Comparison of ENCODE assay signal across 1 cellular context in genomic region chr11:66476841-66477251, GRCh38.
TF ChIP-seq lines count a peak whose summit lies in the region.

No MANE protein-coding gene starts in this region.

TF ChIP-seq in HepG2, 621 proteins besides CTCF, POLR2A, EP300 and RAD21:
- TF ChIP-seq MXD3 (CRISPR knock-in tag; IDR thresholded peaks at IDR 0.05) (no peak), DR1 (CRISPR knock-in tag; IDR thresholded peaks at IDR 0.05) (no peak), ARID5B (CRISPR knock-in tag; IDR thresholded peaks at IDR 0.05) (no peak), MTERF4 (CRISPR knock-in tag; IDR thresholded peaks at IDR 0.05) (no peak), SIN3A (IDR thresholded peaks at IDR 0.05; ENCODE audit: borderline replicate concordance, low read depth, low read length) (no peak), ZNF382 (CRISPR knock-in tag; IDR thresholded peaks at IDR 0.05; ENCODE audit: borderline replicate concordance) (no peak), ZNF207 (IDR thresholded peaks at IDR 0.05; ENCODE audit: borderline replicate concordance) (no peak), ZC3H13 (CRISPR knock-in tag; IDR thresholded peaks at IDR 0.05) (0 out of 2 replicates have a peak, but pooled peaks have one; percentile 17), AKNA (CRISPR knock-in tag; IDR thresholded peaks at IDR 0.05; ENCODE audit: borderline replicate concordance) (no peak), NONO (IDR thresholded peaks at IDR 0.05) (no peak), NONO (CRISPR knock-in tag; conservative IDR thresholded peaks at IDR 0.05) (0 out of 2 replicates have a peak, but pooled peaks have one; percentile 21), NCOR1 (IDR thresholded peaks at IDR 0.05; ENCODE audit: borderline replicate concordance, low read length) (no peak)
- TF ChIP-seq, protein P1, sequence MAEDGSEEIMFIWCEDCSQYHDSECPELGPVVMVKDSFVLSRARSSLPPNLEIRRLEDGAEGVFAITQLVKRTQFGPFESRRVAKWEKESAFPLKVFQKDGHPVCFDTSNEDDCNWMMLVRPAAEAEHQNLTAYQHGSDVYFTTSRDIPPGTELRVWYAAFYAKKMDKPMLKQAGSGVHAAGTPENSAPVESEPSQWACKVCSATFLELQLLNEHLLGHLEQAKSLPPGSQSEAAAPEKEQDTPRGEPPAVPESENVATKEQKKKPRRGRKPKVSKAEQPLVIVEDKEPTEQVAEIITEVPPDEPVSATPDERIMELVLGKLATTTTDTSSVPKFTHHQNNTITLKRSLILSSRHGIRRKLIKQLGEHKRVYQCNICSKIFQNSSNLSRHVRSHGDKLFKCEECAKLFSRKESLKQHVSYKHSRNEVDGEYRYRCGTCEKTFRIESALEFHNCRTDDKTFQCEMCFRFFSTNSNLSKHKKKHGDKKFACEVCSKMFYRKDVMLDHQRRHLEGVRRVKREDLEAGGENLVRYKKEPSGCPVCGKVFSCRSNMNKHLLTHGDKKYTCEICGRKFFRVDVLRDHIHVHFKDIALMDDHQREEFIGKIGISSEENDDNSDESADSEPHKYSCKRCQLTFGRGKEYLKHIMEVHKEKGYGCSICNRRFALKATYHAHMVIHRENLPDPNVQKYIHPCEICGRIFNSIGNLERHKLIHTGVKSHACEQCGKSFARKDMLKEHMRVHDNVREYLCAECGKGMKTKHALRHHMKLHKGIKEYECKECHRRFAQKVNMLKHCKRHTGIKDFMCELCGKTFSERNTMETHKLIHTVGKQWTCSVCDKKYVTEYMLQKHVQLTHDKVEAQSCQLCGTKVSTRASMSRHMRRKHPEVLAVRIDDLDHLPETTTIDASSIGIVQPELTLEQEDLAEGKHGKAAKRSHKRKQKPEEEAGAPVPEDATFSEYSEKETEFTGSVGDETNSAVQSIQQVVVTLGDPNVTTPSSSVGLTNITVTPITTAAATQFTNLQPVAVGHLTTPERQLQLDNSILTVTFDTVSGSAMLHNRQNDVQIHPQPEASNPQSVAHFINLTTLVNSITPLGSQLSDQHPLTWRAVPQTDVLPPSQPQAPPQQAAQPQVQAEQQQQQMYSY (CRISPR knock-in tag; IDR thresholded peaks at IDR 0.05) = peak; percentile 78
